ENCODE assay signal across 12 cellular contexts in genomic region chr18:6355789-6356589, GRCh38. TPM values are rescaled to one million over a fixed set of nuclear protein-coding genes. Genes with fewer than 3 reads are reported as not detected.
A peak's percentile ranks its signal among the peaks of the same experiment; 100 is the strongest.
DNase-seq lines count a peak whose midpoint lies in the region; ATAC-seq and TF ChIP-seq lines count a peak whose summit lies in the region.
"Had no signal": no experiment of that assay in that cellular context is flagged by ENCODE, and none has a peak within 500 bp of the region (broad histone marks: within the 10 kb centered on the region; RNA-seq: fewer than 3 reads in every experiment).

No MANE protein-coding gene starts in this region.

- H3K4me1 Mint-ChIP-seq in activated CD4-positive, alpha-beta T cell treated with anti-CD3 and anti-CD28 coated beads for 36 hours = no peaks in the 10 kb centered on the region
- H3K4me1 Mint-ChIP-seq in CD14-positive monocyte = peaks cover 3% of the 10 kb centered on the region

- POLR2A ChIA-PET in activated CD4-positive, alpha-beta T cell treated with anti-CD3 and anti-CD28 coated beads for 36 hours (lab: Charles Lee) = interaction anchor here (0.6 kb wide), 2 partner anchors 69 to 80 kb away, joined by 3 to 8 read pairs; no protein-coding TSS in a partner anchor
- POLR2A ChIA-PET in GM10248 (lab: Yijun Ruan, JAX) = no interaction called here

- H3K4me3 Mint-ChIP-seq in activated CD4-positive, alpha-beta T cell treated with anti-CD3 and anti-CD28 coated beads for 36 hours = no peak overlapping the region
- H3K4me3 Mint-ChIP-seq in CD14-positive monocyte = no peak overlapping the region

- TF ChIP-seq EP300 in upper lobe of left lung (IDR thresholded peaks at IDR 0.05) = no peak

- no peaks in the 10 kb centered on the region for H3K4me1 ChIP-seq in upper lobe of left lung

- CTCF ChIA-PET in activated CD4-positive, alpha-beta T cell treated with anti-CD3 and anti-CD28 coated beads for 36 hours (lab: Charles Lee) = interaction anchor here (0.9 kb wide), 1 partner anchor 14 kb away, joined by 3 read pairs; no protein-coding TSS in a partner anchor
- CTCF ChIA-PET in GM10248 (lab: Yijun Ruan, JAX) = interaction anchor here (0.9 to 1.1 kb wide), 2 partner anchors 14 to 25 kb away, joined by 3 to 4 read pairs; no protein-coding TSS in a partner anchor

- no peaks in the 10 kb centered on the region for H3K27me3 ChIP-seq in upper lobe of left lung

- no peaks in the 10 kb centered on the region for H3K27me3 Mint-ChIP-seq in activated CD4-positive, alpha-beta T cell treated with anti-CD3 and anti-CD28 coated beads for 36 hours
- no peaks in the 10 kb centered on the region for H3K27me3 Mint-ChIP-seq in CD14-positive monocyte (ENCODE audit: low read depth in 3 of 3)

- peak; percentile 11 for DNase-seq in activated CD4-positive, alpha-beta T cell treated with anti-CD3 and anti-CD28 coated beads for 36 hours
- DNase-seq in activated CD4-positive, alpha-beta T cell treated with anti-CD3 and anti-CD28 coated beads, Interleukin-2, amount 50 U/mL, for 1 hour = no peak
- DNase-seq in choroid plexus epithelial cell (ENCODE audit: low read depth) = peak; percentile 12
- no peak for DNase-seq in upper lobe of left lung
- DNase-seq in GM10248 (ENCODE audit: extremely low spot score) = no peak
- no peak for DNase-seq in CD14-positive monocyte (ENCODE audit: low spot score)
- no peak for DNase-seq in coronary artery (ENCODE audit: low spot score)
- DNase-seq: left ventricle myocardium superior, NCI-H526 had no signal

- intact Hi-C loops in activated CD4-positive, alpha-beta T cell treated with anti-CD3 and anti-CD28 coated beads for 36 hours (cut with DNase I, micrococcal nuclease) = no loop called here
- intact Hi-C loops in CD14-positive monocyte (cut with micrococcal nuclease) = no loop called here

- no peak overlapping the region for H3K27ac ChIP-seq in upper lobe of left lung
- H3K27ac ChIP-seq in coronary artery = no peak overlapping the region
- H3K27ac ChIP-seq: HL-60, skin epidermis had no signal

- H3K9me3 ChIP-seq in upper lobe of left lung = no peaks in the 10 kb centered on the region

- H3K27ac Mint-ChIP-seq in activated CD4-positive, alpha-beta T cell treated with anti-CD3 and anti-CD28 coated beads for 36 hours = no peak overlapping the region
- H3K27ac Mint-ChIP-seq in CD14-positive monocyte = no peak overlapping the region

- no peaks in the 10 kb centered on the region for H3K36me3 ChIP-seq in upper lobe of left lung

- ATAC-seq in activated CD4-positive, alpha-beta T cell treated with anti-CD3 and anti-CD28 coated beads for 36 hours = peak; percentile 66
- ATAC-seq in HG03439 (IDR thresholded peaks at IDR 0.05; ENCODE audit: unreplicated experiment) (peak; percentile 82), upper lobe of left lung (ENCODE audit: low FRiP score in 2 of 2) (peak; percentile 26 to 56)
- ATAC-seq: left ventricle myocardium superior had no signal

- H3K36me3 Mint-ChIP-seq in activated CD4-positive, alpha-beta T cell treated with anti-CD3 and anti-CD28 coated beads for 36 hours (ENCODE audit: low read depth) = no peaks in the 10 kb centered on the region
- no peaks in the 10 kb centered on the region for H3K36me3 Mint-ChIP-seq in CD14-positive monocyte

- no peak for TF ChIP-seq POLR2A in upper lobe of left lung (IDR thresholded peaks at IDR 0.05)

- H3K4me3 ChIP-seq in choroid plexus epithelial cell (ENCODE audit: low read depth, low read length) = no peak overlapping the region
- no peak overlapping the region for H3K4me3 ChIP-seq in upper lobe of left lung
- no peak overlapping the region for H3K4me3 ChIP-seq in coronary artery
- H3K4me3 ChIP-seq: skin epidermis had no signal

- TF ChIP-seq CTCF in choroid plexus epithelial cell (conservative IDR thresholded peaks at IDR 0.05; ENCODE audit: low read depth, low read length) (no peak), upper lobe of left lung (IDR thresholded peaks at IDR 0.05) (no peak), GM10248 (IDR thresholded peaks at IDR 0.05; ENCODE audit: control extremely low read depth, extremely low read depth, low read depth, missing control alignments) (no peak), CD14-positive monocyte (IDR thresholded peaks at IDR 0.05) (no peak), coronary artery (IDR thresholded peaks at IDR 0.05) (no peak)

- no peaks in the 10 kb centered on the region for H3K9me3 Mint-ChIP-seq in activated CD4-positive, alpha-beta T cell treated with anti-CD3 and anti-CD28 coated beads for 36 hours (ENCODE audit: low read depth)
- H3K9me3 Mint-ChIP-seq in CD14-positive monocyte = peaks cover 0 to 4% (median under 1%) of the 10 kb centered on the region in 7 donors

- 79 to 80% methylated on average over 9 of the region's 9 CpGs for WGBS in upper lobe of left lung, 2 donors

RNA-seq across cellular contexts. Expression of gene L3MBTL4, which starts 58.7 kb away (rescaled TPM):
- under 1 TPM; 0.11 to 0.21 TPM for total RNA-seq in activated CD4-positive, alpha-beta T cell treated with anti-CD3 and anti-CD28 coated beads for 36 hours
- total RNA-seq in upper lobe of left lung = 10 to 100 TPM; 13.2 to 29.1 (median 14.8) TPM
- polyA plus RNA-seq in CD14-positive monocyte = under 1 TPM; 0.55 to 0.72 TPM

Comparison
In these comparisons a context has a peak if more than half of its experiments do, and no peak if none do; other contexts are left out.
1. DNase-seq: peak in activated CD4-positive, alpha-beta T cell treated with anti-CD3 and anti-CD28 coated beads for 36 hours (single experiment) and choroid plexus epithelial cell (single experiment); none in activated CD4-positive, alpha-beta T cell treated with anti-CD3 and anti-CD28 coated beads, Interleukin-2, amount 50 U/mL, for 1 hour (single experiment), upper lobe of left lung (0 of 2), GM10248 (single experiment), CD14-positive monocyte (single experiment) and coronary artery (single experiment).
2. RNA of gene L3MBTL4, which starts 58.7 kb away (total RNA-seq): 13.2 to 29.1 TPM in upper lobe of left lung; 0.11 to 0.21 TPM in activated CD4-positive, alpha-beta T cell treated with anti-CD3 and anti-CD28 coated beads for 36 hours; every median in the first group is over 10 times any median in the second.
3. Peak in every context shown above with its lines, with median percentiles within 50 percentile points of each other: ATAC-seq.